In genomic region chr17:17109231-17109630, GRCh38 we compare ENCODE assay signal across 10 cellular contexts.
DNase-seq lines count a peak whose midpoint lies in the region; ATAC-seq and TF ChIP-seq lines count a peak whose summit lies in the region.
"Had no signal": no experiment of that assay in that cellular context is flagged by ENCODE, and none has a peak within 500 bp of the region (broad histone marks: within the 10 kb centered on the region; RNA-seq: fewer than 3 reads in every experiment).

No MANE protein-coding gene starts in this region.

- DNase-seq in DMS153 treated with DMSO at 0.1 percent for 48 hours (lab: John Stamatoyannopoulos, UW; ENCODE audit: unreplicated experiment) (peak; percentile 1), NCI-H526 treated with DMSO at 0.1 percent for 48 hours (lab: John Stamatoyannopoulos, UW) (peak; percentile 25), dermis blood vessel endothelial cell (peak; percentile 12), AG08395 (ENCODE audit: low spot score) (no peak), NAMALWA (ENCODE audit: low spot score) (no peak)
- no peak for DNase-seq in stimulated activated naive CD8-positive, alpha-beta T cell treated with anti-CD3 and anti-CD28 coated beads, Interleukin-15, Interleukin-2, amounts not matched to agents 100 U/mL and 50 U/mL, for 24 hours
- DNase-seq: kidney glomerular epithelial cell, uterus had no signal

- no peaks in the 10 kb centered on the region for H3K27me3 Mint-ChIP-seq in nephron (ENCODE audit: low read depth)

- TF ChIP-seq CTCF in nephron (IDR thresholded peaks at IDR 0.05; ENCODE audit: unreplicated experiment in 3 of 3), result no peak

- peaks cover 70% of the 10 kb centered on the region for H3K4me1 Mint-ChIP-seq in nephron

- peaks cover 8% of the 10 kb centered on the region for H3K36me3 Mint-ChIP-seq in nephron (ENCODE audit: low read depth)

- no peak overlapping the region for H3K4me3 Mint-ChIP-seq in nephron

- no peaks in the 10 kb centered on the region for H3K9me3 Mint-ChIP-seq in nephron

- peak overlapping the region; percentile 83 to 97 (median 93) for H3K27ac Mint-ChIP-seq in nephron

- no peak for ATAC-seq in activated CD4-positive, CD25-positive, alpha-beta regulatory T cell treated with anti-CD3 and anti-CD28 coated beads, Interleukin-2, amount 50 U/mL, for 24 hours
- ATAC-seq in stimulated activated naive CD8-positive, alpha-beta T cell treated with anti-CD3 and anti-CD28 coated beads, Interleukin-15, Interleukin-2, amounts not matched to agents 100 U/mL and 50 U/mL, for 24 hours, result no peak

Comparison
In these comparisons a context has a peak if more than half of its experiments do, and no peak if none do; other contexts are left out.
1. DNase-seq: peak in DMS153 treated with DMSO at 0.1 percent for 48 hours (single experiment), NCI-H526 treated with DMSO at 0.1 percent for 48 hours (single experiment) and dermis blood vessel endothelial cell (single experiment); none in AG08395 (single experiment), stimulated activated naive CD8-positive, alpha-beta T cell treated with anti-CD3 and anti-CD28 coated beads, Interleukin-15, Interleukin-2, amounts not matched to agents 100 U/mL and 50 U/mL, for 24 hours (single experiment) and NAMALWA (single experiment).